ENCODE assay signal across 38 cellular contexts in genomic region chr4:78386679-78387078, GRCh38.
"Had no signal": no experiment of that assay in that cellular context is flagged by ENCODE, and none has a peak within 500 bp of the region (broad histone marks: within the 10 kb centered on the region; RNA-seq: fewer than 3 reads in every experiment).

No MANE protein-coding gene starts in this region.

- H3K27ac ChIP-seq: adrenal gland, ascending aorta, body of pancreas, brain microvascular endothelial cell, breast epithelium, cardiac muscle cell had no signal

- H3K27ac Mint-ChIP-seq: activated naive CD4-positive, alpha-beta T cell treated with anti-CD3 and anti-CD28 coated beads for 36 hours; activated naive CD4-positive, alpha-beta T cell treated with anti-CD3 and anti-CD28 coated beads, Interleukin-2, amount 10 ng/mL, durations not matched to agents 7 days and 5 days; activated naive CD4-positive, alpha-beta T cell treated with anti-CD3 and anti-CD28 coated beads, Interleukin-2, amount 50 U/mL, for 24 hours; activated naive CD4-positive, alpha-beta T cell treated with anti-CD3 and anti-CD28 coated beads, Interleukin-2, amount 50 U/mL, for 72 hours; activated naive CD8-positive, alpha-beta T cell; activated naive CD8-positive, alpha-beta T cell treated with anti-CD3 and anti-CD28 coated beads for 36 hours; activated naive CD8-positive, alpha-beta T cell treated with anti-CD3 and anti-CD28 coated beads, Interleukin-2, amount 10 ng/mL, durations not matched to agents 7 days and 5 days; activated naive CD8-positive, alpha-beta T cell treated with anti-CD3 and anti-CD28 coated beads, Interleukin-2, amount 50 U/mL, for 24 hours; activated T-cell treated with anti-CD3 and anti-CD28 coated beads, Interleukin-2, amount 50 U/mL, for 24 hours; activated T-cell treated with anti-CD3 and anti-CD28 coated beads, Interleukin-2, amount 50 U/mL, for 72 hours; activated T-helper 1 cell treated with anti-CD3 and anti-CD28 coated beads, Interleukin-12 subunit alpha, Interleukin-12 subunit beta, Interleukin-2, Interleukin-4 antibody, amounts not matched to agents 30 ng/mL and 10 ng/mL and 1 ng/mL, durations not matched to agents 14 hours and 24 hours and 36 hours; activated T-helper 17 cell treated with anti-CD3 and anti-CD28 coated beads, Interleukin-2, amount 50 U/mL, for 72 hours; activated T-helper 2 cell treated with anti-CD3 and anti-CD28 coated beads, Interferon-gamma antibody, Interleukin-2, Interleukin-4, amounts not matched to agents 10 μg/mL and 5 μg/mL and 100 μg/mL, durations not matched to agents 14 hours and 24 hours and 36 hours; brain had no signal

- H3K27me3 ChIP-seq: adrenal gland, ascending aorta, body of pancreas, brain microvascular endothelial cell, breast epithelium, cardiac muscle cell had no signal

- H3K36me3 Mint-ChIP-seq: activated naive CD4-positive, alpha-beta T cell treated with anti-CD3 and anti-CD28 coated beads, Interleukin-2, amount 10 ng/mL, durations not matched to agents 7 days and 5 days; activated naive CD4-positive, alpha-beta T cell treated with anti-CD3 and anti-CD28 coated beads, Interleukin-2, amount 50 U/mL, for 24 hours; activated naive CD4-positive, alpha-beta T cell treated with anti-CD3 and anti-CD28 coated beads, Interleukin-2, amount 50 U/mL, for 72 hours; activated naive CD8-positive, alpha-beta T cell; activated naive CD8-positive, alpha-beta T cell treated with anti-CD3 and anti-CD28 coated beads for 36 hours; activated naive CD8-positive, alpha-beta T cell treated with anti-CD3 and anti-CD28 coated beads, Interleukin-2, amount 10 ng/mL, durations not matched to agents 7 days and 5 days had no signal

- ATAC-seq: activated naive CD4-positive, alpha-beta T cell treated with anti-CD3 and anti-CD28 coated beads, Interleukin-2, amount 50 U/mL, for 72 hours; activated naive CD8-positive, alpha-beta T cell treated with anti-CD3 and anti-CD28 coated beads, Interleukin-2, amount 50 U/mL, for 24 hours; activated T-cell treated with anti-CD3 and anti-CD28 coated beads, Interleukin-2, amount 50 U/mL, for 4 hours; activated T-cell treated with anti-CD3 and anti-CD28 coated beads, Interleukin-2, amount 50 U/mL, for 72 hours; activated T-helper 17 cell treated with anti-CD3 and anti-CD28 coated beads, Interleukin-2, amount 50 U/mL, for 72 hours; body of pancreas had no signal

- H3K4me3 Mint-ChIP-seq: activated naive CD4-positive, alpha-beta T cell treated with anti-CD3 and anti-CD28 coated beads for 36 hours; activated naive CD4-positive, alpha-beta T cell treated with anti-CD3 and anti-CD28 coated beads, Interleukin-2, amount 10 ng/mL, durations not matched to agents 7 days and 5 days; activated naive CD4-positive, alpha-beta T cell treated with anti-CD3 and anti-CD28 coated beads, Interleukin-2, amount 50 U/mL, for 24 hours; activated naive CD8-positive, alpha-beta T cell; activated naive CD8-positive, alpha-beta T cell treated with anti-CD3 and anti-CD28 coated beads for 36 hours; activated naive CD8-positive, alpha-beta T cell treated with anti-CD3 and anti-CD28 coated beads, Interleukin-2, amount 10 ng/mL, durations not matched to agents 7 days and 5 days; activated naive CD8-positive, alpha-beta T cell treated with anti-CD3 and anti-CD28 coated beads, Interleukin-2, amount 50 U/mL, for 24 hours; activated T-cell treated with anti-CD3 and anti-CD28 coated beads, Interleukin-2, amount 50 U/mL, for 24 hours; activated T-cell treated with anti-CD3 and anti-CD28 coated beads, Interleukin-2, amount 50 U/mL, for 4 hours; activated T-cell treated with anti-CD3 and anti-CD28 coated beads, Interleukin-2, amount 50 U/mL, for 72 hours; activated T-helper 1 cell treated with anti-CD3 and anti-CD28 coated beads, Interleukin-12 subunit alpha, Interleukin-12 subunit beta, Interleukin-2, Interleukin-4 antibody, amounts not matched to agents 30 ng/mL and 10 ng/mL and 1 ng/mL, durations not matched to agents 14 hours and 24 hours and 36 hours; activated T-helper 17 cell treated with anti-CD3 and anti-CD28 coated beads, Interleukin-2, amount 50 U/mL, for 72 hours; brain; central memory CD8-positive, alpha-beta T cell had no signal

- H3K27me3 Mint-ChIP-seq: brain; central memory CD8-positive, alpha-beta T cell had no signal

- H3K4me3 ChIP-seq: adrenal gland, ascending aorta, body of pancreas, breast epithelium, cardiac muscle cell had no signal

- H3K9me3 Mint-ChIP-seq: activated naive CD4-positive, alpha-beta T cell treated with anti-CD3 and anti-CD28 coated beads for 36 hours; activated naive CD4-positive, alpha-beta T cell treated with anti-CD3 and anti-CD28 coated beads, Interleukin-2, amount 10 ng/mL, durations not matched to agents 7 days and 5 days; activated naive CD4-positive, alpha-beta T cell treated with anti-CD3 and anti-CD28 coated beads, Interleukin-2, amount 50 U/mL, for 24 hours; activated naive CD4-positive, alpha-beta T cell treated with anti-CD3 and anti-CD28 coated beads, Interleukin-2, amount 50 U/mL, for 72 hours; activated naive CD8-positive, alpha-beta T cell treated with anti-CD3 and anti-CD28 coated beads for 36 hours; activated naive CD8-positive, alpha-beta T cell treated with anti-CD3 and anti-CD28 coated beads, Interleukin-2, amount 10 ng/mL, durations not matched to agents 7 days and 5 days; activated naive CD8-positive, alpha-beta T cell treated with anti-CD3 and anti-CD28 coated beads, Interleukin-2, amount 50 U/mL, for 24 hours; activated T-cell treated with anti-CD3 and anti-CD28 coated beads, Interleukin-2, amount 50 U/mL, for 24 hours; activated T-cell treated with anti-CD3 and anti-CD28 coated beads, Interleukin-2, amount 50 U/mL, for 4 hours; activated T-cell treated with anti-CD3 and anti-CD28 coated beads, Interleukin-2, amount 50 U/mL, for 72 hours; activated T-helper 1 cell treated with anti-CD3 and anti-CD28 coated beads, Interleukin-12 subunit alpha, Interleukin-12 subunit beta, Interleukin-2, Interleukin-4 antibody, amounts not matched to agents 30 ng/mL and 10 ng/mL and 1 ng/mL, durations not matched to agents 14 hours and 24 hours and 36 hours; activated T-helper 17 cell treated with anti-CD3 and anti-CD28 coated beads, Interleukin-2, amount 50 U/mL, for 72 hours; activated T-helper 2 cell treated with anti-CD3 and anti-CD28 coated beads, Interferon-gamma antibody, Interleukin-2, Interleukin-4, amounts not matched to agents 10 μg/mL and 5 μg/mL and 100 μg/mL, durations not matched to agents 14 hours and 24 hours and 36 hours; brain had no signal

- H3K4me1 ChIP-seq: adrenal gland, ascending aorta, body of pancreas, breast epithelium had no signal

- H3K9me3 ChIP-seq: adrenal gland, ascending aorta, body of pancreas, breast epithelium had no signal

- H3K4me1 Mint-ChIP-seq: activated naive CD4-positive, alpha-beta T cell treated with anti-CD3 and anti-CD28 coated beads, Interleukin-2, amount 10 ng/mL, durations not matched to agents 7 days and 5 days; activated naive CD4-positive, alpha-beta T cell treated with anti-CD3 and anti-CD28 coated beads, Interleukin-2, amount 50 U/mL, for 24 hours; activated naive CD8-positive, alpha-beta T cell treated with anti-CD3 and anti-CD28 coated beads for 36 hours; activated naive CD8-positive, alpha-beta T cell treated with anti-CD3 and anti-CD28 coated beads, Interleukin-2, amount 10 ng/mL, durations not matched to agents 7 days and 5 days; activated naive CD8-positive, alpha-beta T cell treated with anti-CD3 and anti-CD28 coated beads, Interleukin-2, amount 50 U/mL, for 24 hours; activated T-helper 17 cell treated with anti-CD3 and anti-CD28 coated beads, Interleukin-2, amount 50 U/mL, for 72 hours; brain; central memory CD8-positive, alpha-beta T cell had no signal

- DNase-seq: activated effector memory CD4-positive, alpha-beta T cell treated with anti-CD3 and anti-CD28 coated beads, Interleukin-2, amount 50 U/mL, for 16 hours; activated effector memory CD4-positive, alpha-beta T cell treated with Interleukin-2 at 50 U/mL for 16 hours; activated gamma-delta T cell; activated gamma-delta T cell treated with Interleukin-2 at 50 U/mL for 16 hours; activated naive CD4-positive, alpha-beta T cell; activated naive CD4-positive, alpha-beta T cell treated with anti-CD3 and anti-CD28 coated beads for 36 hours; activated naive CD4-positive, alpha-beta T cell treated with anti-CD3 and anti-CD28 coated beads, Interleukin-2, amount 10 ng/mL, durations not matched to agents 7 days and 5 days; activated naive CD4-positive, alpha-beta T cell treated with anti-CD3 and anti-CD28 coated beads, Interleukin-2, amount 50 U/mL, for 16 hours; activated naive CD4-positive, alpha-beta T cell treated with Interleukin-2 at 50 U/mL for 16 hours; activated naive CD8-positive, alpha-beta T cell treated with anti-CD3 and anti-CD28 coated beads for 36 hours; activated naive CD8-positive, alpha-beta T cell treated with anti-CD3 and anti-CD28 coated beads, Interleukin-2, amount 10 ng/mL, durations not matched to agents 7 days and 5 days; activated naive CD8-positive, alpha-beta T cell treated with anti-CD3 and anti-CD28 coated beads, Interleukin-2, amount 50 U/mL, for 24 hours; activated T-cell treated with anti-CD3 and anti-CD28 coated beads, Interleukin-2, amount 50 U/mL, for 1 hour; activated T-cell treated with anti-CD3 and anti-CD28 coated beads, Interleukin-2, amount 50 U/mL, for 24 hours; activated T-cell treated with anti-CD3 and anti-CD28 coated beads, Interleukin-2, amount 50 U/mL, for 4 hours; activated T-cell treated with anti-CD3 and anti-CD28 coated beads, Interleukin-2, amount 50 U/mL, for 48 hours; activated T-cell treated with anti-CD3 and anti-CD28 coated beads, Interleukin-2, amount 50 U/mL, for 72 hours; adrenal gland; amniotic stem cell; amygdala; anterior cingulate cortex; aorta; body of pancreas; brain microvascular endothelial cell; caudate nucleus; central memory CD4-positive, alpha-beta T cell; cerebellar nuclear complex had no signal

- H3K36me3 ChIP-seq: adrenal gland, ascending aorta, brain microvascular endothelial cell, breast epithelium had no signal
